In genomic region chr17:49530118-49530517, GRCh38 we compare ENCODE assay signal across 10 cellular contexts. TPM values are rescaled to one million over a fixed set of nuclear protein-coding genes. Genes with fewer than 3 reads are reported as not detected.
"Had no signal": no experiment of that assay in that cellular context is flagged by ENCODE, and none has a peak within 500 bp of the region (broad histone marks: within the 10 kb centered on the region; RNA-seq: fewer than 3 reads in every experiment).

No MANE protein-coding gene starts in this region.

- H3K4me1 ChIP-seq: HAP-1 had no signal

- H3K27ac Mint-ChIP-seq: GM23338, HFFc6 had no signal

- H2AFZ ChIP-seq: GM23338 had no signal

- H3K9me3 Mint-ChIP-seq: GM23338, HFFc6 had no signal

- H3K9me3 ChIP-seq: HAP-1 had no signal

- H3K4me3 ChIP-seq: GM23338, HAP-1, K562 had no signal

- FAIRE-seq: H1, H54, K562 had no signal

- ATAC-seq: GM23338, HCT116, K562 had no signal

- H3K36me3 ChIP-seq: HAP-1 had no signal

- H3K4me3 Mint-ChIP-seq: GM23338, HFFc6 had no signal

- H3K4me2 ChIP-seq: GM23338 had no signal

- DNase-seq: HFFc6, IMR-90, KG1 had no signal

RNA-seq across cellular contexts. Expression of gene NGFR, which starts 35.0 kb away (rescaled TPM):
- total RNA-seq: HT-29 had no signal

RNA-seq across cellular contexts. Expression of gene NXPH3, which starts 45.6 kb away (rescaled TPM):
- total RNA-seq: HT-29 had no signal
